7 cellular contexts compared by ENCODE assay signal in genomic region chr22:45120440-45120839, GRCh38.
"Had no signal": no experiment of that assay in that cellular context is flagged by ENCODE, and none has a peak within 500 bp of the region (broad histone marks: within the 10 kb centered on the region; RNA-seq: fewer than 3 reads in every experiment).

No MANE protein-coding gene starts in this region.

- H3K9me3 ChIP-seq: HAP-1 had no signal

- H3K4me1 ChIP-seq: HAP-1 had no signal

- ATAC-seq: HCT116, K562 had no signal

- H3K4me3 ChIP-seq: GM23248, HAP-1, K562 had no signal

- H3K27ac ChIP-seq: GM23248 had no signal

- DNase-seq: GM23248, GOT3, H7, HFFc6 had no signal

- H3K36me3 ChIP-seq: HAP-1 had no signal
